Comparison of ENCODE assay signal across 8 cellular contexts in the genomic region with DNA sequence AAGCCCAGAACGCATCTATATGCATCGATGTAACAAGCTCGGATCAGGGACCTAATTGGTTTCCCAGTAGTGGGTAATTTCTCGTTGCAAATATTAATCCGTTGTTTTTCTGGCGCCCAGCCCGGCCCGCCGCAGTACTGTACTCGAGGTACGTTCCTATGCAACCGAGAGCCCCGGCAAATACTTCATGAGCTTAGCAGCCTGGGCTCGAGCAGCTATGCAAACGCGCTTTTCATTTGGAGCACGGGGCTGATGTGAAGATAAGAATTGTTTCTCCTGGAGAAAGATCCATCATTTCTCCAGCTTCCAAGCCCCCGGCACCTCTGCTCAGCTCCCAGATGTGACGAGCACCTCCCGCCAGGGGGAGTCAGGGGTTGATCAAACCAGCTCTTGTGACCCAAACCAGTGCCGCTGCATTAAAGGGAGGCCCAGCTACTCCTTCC.
DNase-seq lines count a peak whose midpoint lies in the region; ATAC-seq and TF ChIP-seq lines count a peak whose summit lies in the region.

No MANE protein-coding gene starts in this region.

- peaks cover 1% of the 10 kb centered on the region for H3K79me1 ChIP-seq in neuronal stem cell (ENCODE audit: low read depth, low read length)

- no peak overlapping the region for H2BK120ac ChIP-seq in neuronal stem cell (ENCODE audit: low read depth, low read length)

- H2AFZ ChIP-seq in neuronal stem cell (ENCODE audit: low read length), result no peak overlapping the region

- no peak overlapping the region for H4K91ac ChIP-seq in neuronal stem cell (ENCODE audit: low read depth, low read length, poor library complexity)

- H3K27ac ChIP-seq in esophagus muscularis mucosa (replicated peaks in 1 of 4) (no peak overlapping the region), neuronal stem cell (replicated peaks; ENCODE audit: low read length) (no peak overlapping the region)

- H3K36me3 ChIP-seq in esophagus muscularis mucosa (peaks cover 0 to 36% (median 15%) of the 10 kb centered on the region in 4 donors), neuronal stem cell (replicated peaks in 1 of 2; ENCODE audit: control insufficient read depth in 2 of 2, insufficient read depth in 2 of 2, low read length in 2 of 2) (no peaks in the 10 kb centered on the region)

- H2AK5ac ChIP-seq in neuronal stem cell (ENCODE audit: low read depth, low read length), result no peak overlapping the region

- peak overlapping the region; percentile 25 for H3K23ac ChIP-seq in neuronal stem cell (ENCODE audit: low read depth, low read length, poor library complexity)

- no peak overlapping the region for H3K14ac ChIP-seq in neuronal stem cell (ENCODE audit: low read length)

- no peak for TF ChIP-seq POLR2A in esophagus muscularis mucosa (IDR thresholded peaks at IDR 0.05; ENCODE audit: low read depth)

- H3K18ac ChIP-seq in neuronal stem cell (ENCODE audit: low read length), result no peak overlapping the region

- no peak overlapping the region for H2BK15ac ChIP-seq in neuronal stem cell (ENCODE audit: low read length)

- intact Hi-C loops in esophagus muscularis mucosa (cut with DNase I), result loop anchor here (5.0 kb wide), 1 partner anchor 288 kb away; no protein-coding TSS in a partner anchor

- 49% methylated on average over 21 of the region's 21 CpGs for WGBS in esophagus muscularis mucosa
- whole genome bisulfite sequencing in neuronal stem cell (ENCODE audit: extremely low coverage in 2 of 2, insufficient read length in 2 of 2, insufficient replicate concordance in 1 of 2), 2 donors, result no CpG with 5 or more reads among the region's 21 CpGs

- H3K27me3 ChIP-seq in esophagus muscularis mucosa (peaks cover 0 to 14% (median 0%) of the 10 kb centered on the region in 4 donors), neuronal stem cell (ENCODE audit: control insufficient read depth in 3 of 3, insufficient read depth in 3 of 3, low read depth in 1 of 3, low read length in 3 of 3) (no peaks in the 10 kb centered on the region)

- H3K4me3 ChIP-seq in esophagus muscularis mucosa (no peak overlapping the region), neuronal stem cell (ENCODE audit: low read length in 2 of 2) (no peak overlapping the region)

- no peaks in the 10 kb centered on the region for H3K9me3 ChIP-seq in esophagus muscularis mucosa
- no peaks in the 10 kb centered on the region for H3K9me3 ChIP-seq in neuronal stem cell (replicated peaks in 1 of 2; ENCODE audit: control insufficient read depth in 2 of 2, insufficient read depth in 1 of 2, low read depth in 1 of 2, low read length in 2 of 2)

- peak in 2 of 3 experiments; percentile 30 to 49 for TF ChIP-seq CTCF in esophagus muscularis mucosa (IDR thresholded peaks at IDR 0.05)

- DNase-seq in DMS79 (lab: John Stamatoyannopoulos, UW) (peak; percentile 84), NCI-H526 treated with DMSO at 0.1 percent for 48 hours (lab: John Stamatoyannopoulos, UW) (peak; percentile 53), esophagus muscularis mucosa (ENCODE audit: extremely low spot score) (no peak), neuronal stem cell (ENCODE audit: low spot score) (peak; percentile 24), ACHN (no peak), GM19240 (ENCODE audit: insufficient read length, low spot score) (no peak)

- no peak overlapping the region for H4K8ac ChIP-seq in neuronal stem cell (ENCODE audit: low read depth, low read length)

- H3K4me1 ChIP-seq in esophagus muscularis mucosa, result peaks cover 0 to 23% (median 21%) of the 10 kb centered on the region in 4 donors
- H3K4me1 ChIP-seq in neuronal stem cell (ENCODE audit: control insufficient read depth in 2 of 2, insufficient read depth in 1 of 2, low read depth in 1 of 2, low read length in 2 of 2), result peaks cover 9 to 10% of the 10 kb centered on the region in 2 donors

- H2BK12ac ChIP-seq in neuronal stem cell (ENCODE audit: low read length), result no peak overlapping the region

- H3K4me2 ChIP-seq in neuronal stem cell (ENCODE audit: insufficient read depth, low read length, poor library complexity, severe bottlenecking), result no peak overlapping the region

- no peak for TF ChIP-seq EP300 in esophagus muscularis mucosa (IDR thresholded peaks at IDR 0.05)

- no peak overlapping the region for H2BK5ac ChIP-seq in neuronal stem cell (ENCODE audit: low read length)

- H3K9ac ChIP-seq in neuronal stem cell (ENCODE audit: low read depth, low read length, poor library complexity), result no peak overlapping the region

- H3K4ac ChIP-seq in neuronal stem cell (ENCODE audit: low read length), result no peak overlapping the region

- in situ Hi-C loops in ACHN (cut with HindIII; ENCODE audit: low pct_ligation_motif_present, low pct_unique_long_range_greater_than_20kb, low sequenced_read_pairs), result no loop called here

- ATAC-seq in HG02884 (IDR thresholded peaks at IDR 0.05; ENCODE audit: unreplicated experiment) (no peak), GM18511 (IDR thresholded peaks at IDR 0.05; ENCODE audit: unreplicated experiment) (no peak)

Comparison
In these comparisons a context has a peak if more than half of its experiments do, and no peak if none do; other contexts are left out.
1. DNase-seq: peak in DMS79 (single experiment), NCI-H526 treated with DMSO at 0.1 percent for 48 hours (single experiment) and neuronal stem cell (single experiment); none in esophagus muscularis mucosa (single experiment), ACHN (single experiment) and GM19240 (single experiment).